In the genomic region with DNA sequence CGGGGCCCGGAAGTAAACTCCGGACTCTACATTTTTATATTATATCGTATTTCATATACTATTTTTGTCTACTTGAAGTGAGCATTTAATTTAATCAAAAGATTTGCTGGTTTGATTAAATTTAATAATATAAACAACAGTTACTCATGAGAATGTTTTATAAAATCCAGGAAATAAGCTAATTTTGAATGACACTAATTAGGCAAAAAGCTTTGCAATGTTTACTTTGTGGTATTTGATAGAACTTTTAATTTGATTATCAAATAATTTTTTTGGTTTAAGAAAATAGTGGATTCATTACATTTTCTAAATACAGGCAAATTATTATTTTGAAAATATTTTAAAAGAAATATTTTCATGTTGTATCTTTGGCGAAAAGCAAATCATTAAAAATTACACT, we compare ENCODE assay signal across 31 cellular contexts.
"Had no signal": no experiment of that assay in that cellular context is flagged by ENCODE, and none has a peak within 500 bp of the region (broad histone marks: within the 10 kb centered on the region; RNA-seq: fewer than 3 reads in every experiment).

No MANE protein-coding gene starts in this region.

- H3K4me3 ChIP-seq: ascending aorta, cardiac muscle cell had no signal

- H3K4me1 ChIP-seq: ascending aorta had no signal

- H3K36me3 ChIP-seq: ascending aorta, cardiac muscle cell had no signal

- H3K9me3 ChIP-seq: ascending aorta had no signal

- FAIRE-seq: bronchial epithelial cell, TTC549 had no signal

- H3K27ac ChIP-seq: ascending aorta, cardiac muscle cell, VCaP had no signal

- DNase-seq: activated B cell treated with CpG ODN at 0.5 μM for 24 hours; activated CD4-positive, alpha-beta memory T cell treated with anti-CD3 and anti-CD28 coated beads for 36 hours; activated CD4-positive, alpha-beta T cell treated with anti-CD3 and anti-CD28 coated beads for 4 hours; activated CD4-positive, alpha-beta T cell treated with anti-CD3 and anti-CD28 coated beads, Interleukin-2, amount 10 ng/mL, durations not matched to agents 24 days and 14 days; activated CD4-positive, alpha-beta T cell treated with anti-CD3 and anti-CD28 coated beads, Interleukin-2, amount 50 U/mL, for 1 hour; activated CD4-positive, alpha-beta T cell treated with anti-CD3 and anti-CD28 coated beads, Interleukin-2, amount 50 U/mL, for 4 hours; activated CD4-positive, CD25-positive, alpha-beta regulatory T cell treated with anti-CD3 and anti-CD28 coated beads, Interleukin-2, amount 50 U/mL, for 72 hours; activated CD8-positive, alpha-beta memory T cell treated with anti-CD3 and anti-CD28 coated beads, Interleukin-2, amount 50 U/mL, for 4 hours; activated CD8-positive, alpha-beta T cell treated with anti-CD3 and anti-CD28 coated beads for 36 hours; activated effector memory CD4-positive, alpha-beta T cell treated with anti-CD3 and anti-CD28 coated beads, Interleukin-2, amount 50 U/mL, for 16 hours; activated gamma-delta T cell treated with Interleukin-2 at 50 U/mL for 16 hours; activated naive CD4-positive, alpha-beta T cell; activated naive CD4-positive, alpha-beta T cell treated with anti-CD3 and anti-CD28 coated beads for 36 hours; activated naive CD8-positive, alpha-beta T cell treated with anti-CD3 and anti-CD28 coated beads, Interleukin-2, amount 10 ng/mL, durations not matched to agents 7 days and 5 days; activated naive CD8-positive, alpha-beta T cell treated with anti-CD3 and anti-CD28 coated beads, Interleukin-2, amount 50 U/mL, for 24 hours; activated T-cell treated with anti-CD3 and anti-CD28 coated beads for 4 hours; activated T-cell treated with anti-CD3 and anti-CD28 coated beads, Interleukin-2, amount 50 U/mL, for 1 hour; activated T-cell treated with anti-CD3 and anti-CD28 coated beads, Interleukin-2, amount 50 U/mL, for 4 hours; activated T-cell treated with anti-CD3 and anti-CD28 coated beads, Interleukin-2, amount 50 U/mL, for 72 hours; amygdala; anterior cingulate cortex; caudate nucleus; cerebellar nuclear complex; T-helper 1 cell; T-helper 2 cell; T-helper 9 cell had no signal
